ENCODE assay signal across 8 cellular contexts in genomic region chr2:134120718-134121630, GRCh38.
DNase-seq lines count a peak whose midpoint lies in the region; ATAC-seq, FAIRE-seq and TF ChIP-seq lines count a peak whose summit lies in the region.

No MANE protein-coding gene starts in this region.

- intact Hi-C loops in Caco-2 (cut with micrococcal nuclease; ENCODE audit: unreplicated experiment) (no loop called here), sciatic nerve (cut with DNase I) (loop anchor here (10.0 kb wide), 1 partner anchor 304 kb away; no protein-coding TSS in a partner anchor)

- ATAC-seq in GM19468 (IDR thresholded peaks at IDR 0.05; ENCODE audit: extremely low read depth, unreplicated experiment) (peak; percentile 38), T-cell (replicated peaks in 1 of 4) (peak; percentile 69 to 73 (median 72)), sciatic nerve (peak; percentile 66)

- no peaks in the 10 kb centered on the region for H3K36me3 ChIP-seq in Caco-2 (ENCODE audit: control insufficient read depth, insufficient read depth, low read length)

- H3K27me3 Mint-ChIP-seq in Caco-2 (ENCODE audit: insufficient read depth, unreplicated experiment) = no peaks in the 10 kb centered on the region
- H3K27me3 Mint-ChIP-seq in T-cell = peaks cover 0 to 3% of the 10 kb centered on the region in 2 donors

- H3K27ac Mint-ChIP-seq in Caco-2 (ENCODE audit: unreplicated experiment) = no peak overlapping the region
- H3K27ac Mint-ChIP-seq in T-cell = peak overlapping the region; percentile 76 to 82

- POLR2A ChIA-PET in Caco-2 (lab: Charles Lee) = no interaction called here
- POLR2A ChIA-PET in T-cell (lab: Charles Lee) = interaction anchor here (0.5 to 1.0 kb wide), 4 partner anchors 60 to 292 kb away, joined by 3 to 4 read pairs (median 3); no protein-coding TSS in a partner anchor

- peaks cover 12% of the 10 kb centered on the region for H3K4me1 ChIP-seq in Caco-2

- CTCF ChIA-PET in Caco-2 (lab: Charles Lee) = no interaction called here
- CTCF ChIA-PET in T-cell (lab: Charles Lee) = interaction anchor here (0.5 to 7.0 kb wide), 8 partner anchors 86 to 330 kb away, joined by 3 to 115 read pairs (median 6); no protein-coding TSS in a partner anchor

- H3K9me3 Mint-ChIP-seq in Caco-2 (ENCODE audit: unreplicated experiment) (no peaks in the 10 kb centered on the region), T-cell (no peaks in the 10 kb centered on the region)

- H3K4me3 ChIP-seq in Caco-2 (ENCODE audit: low read depth, low read length) = peak overlapping the region; percentile 88

- no TSS peak for BruUV-seq in Caco-2 (replicated peaks; lab: Mats Ljungman, UMichigan)

- H3K36me3 Mint-ChIP-seq in Caco-2 (ENCODE audit: insufficient read depth, unreplicated experiment) (peaks cover 10% of the 10 kb centered on the region), T-cell (no peaks in the 10 kb centered on the region)

- peak overlapping the region; percentile 74 for H3K4me3 Mint-ChIP-seq in Caco-2 (ENCODE audit: unreplicated experiment)
- peak overlapping the region; percentile 84 to 89 (median 87) for H3K4me3 Mint-ChIP-seq in T-cell

- peaks cover 23% of the 10 kb centered on the region for H3K4me1 Mint-ChIP-seq in Caco-2 (ENCODE audit: low read depth, unreplicated experiment)
- H3K4me1 Mint-ChIP-seq in T-cell = peaks cover 59 to 64% (median 62%) of the 10 kb centered on the region in 3 donors

- no peak for FAIRE-seq in HTR-8/SVneo (lab: Jason Lieb, UNC)

- H3K27me3 ChIP-seq in Caco-2 (replicated peaks; ENCODE audit: control insufficient read depth, insufficient read depth, low read length) = no peaks in the 10 kb centered on the region

- peak in 1 of 2 experiments; percentile 47 for DNase-seq in Caco-2
- DNase-seq in HTR-8/SVneo (ENCODE audit: insufficient read length, low spot score) = peak; percentile 54
- DNase-seq in T-cell = peak; percentile 35 to 73 (median 58)
- peak in 50 of 58 donors; percentile 13 to 72 (median 52) for DNase-seq in anterior cingulate cortex (lab: John Stamatoyannopoulos, UW)
- DNase-seq in hepatic stellate cell (ENCODE audit: low spot score) = peak; percentile 90
- DNase-seq in sciatic nerve (ENCODE audit: low spot score) = peak; percentile 79
- DNase-seq in H4 (ENCODE audit: low spot score) = no peak

- no peaks in the 10 kb centered on the region for H3K9me3 ChIP-seq in Caco-2

- TF ChIP-seq CTCF in Caco-2 (IDR thresholded peaks at IDR 0.05; ENCODE audit: insufficient read depth in 1 of 2, low read depth in 1 of 2, low read length in 1 of 2, severe bottlenecking in 1 of 2, unreplicated experiment in 1 of 2) = no peak
